34 cellular contexts compared by ENCODE assay signal in the genomic region with DNA sequence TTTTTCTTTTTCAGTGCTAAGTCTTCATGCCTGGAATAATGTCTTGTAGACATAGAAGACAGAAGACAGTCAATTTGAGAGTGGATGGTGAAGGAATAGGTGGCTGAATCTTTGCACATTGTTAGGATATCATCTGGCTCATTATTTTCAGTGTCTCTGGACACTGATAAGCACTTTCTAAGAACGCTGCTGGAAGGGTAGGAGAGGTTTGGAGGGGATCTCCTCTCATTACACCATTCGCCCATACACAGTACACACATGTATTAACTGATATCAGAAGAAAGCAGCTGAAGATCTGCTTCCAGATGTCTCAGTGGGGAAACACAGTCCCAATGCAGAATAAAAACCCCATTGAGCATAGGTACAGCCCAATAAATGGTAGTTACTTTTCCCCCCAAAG.
"Had no signal": no experiment of that assay in that cellular context is flagged by ENCODE, and none has a peak within 500 bp of the region (broad histone marks: within the 10 kb centered on the region; RNA-seq: fewer than 3 reads in every experiment).

No MANE protein-coding gene starts in this region.

- H3K4me3 ChIP-seq: adrenal gland, ascending aorta, body of pancreas, breast epithelium, cardiac muscle cell had no signal

- ATAC-seq: activated naive CD4-positive, alpha-beta T cell treated with anti-CD3 and anti-CD28 coated beads, Interleukin-2, amount 50 U/mL, for 72 hours; activated naive CD8-positive, alpha-beta T cell treated with anti-CD3 and anti-CD28 coated beads, Interleukin-2, amount 50 U/mL, for 24 hours; activated T-cell treated with anti-CD3 and anti-CD28 coated beads, Interleukin-2, amount 50 U/mL, for 4 hours; activated T-cell treated with anti-CD3 and anti-CD28 coated beads, Interleukin-2, amount 50 U/mL, for 72 hours; activated T-helper 17 cell treated with anti-CD3 and anti-CD28 coated beads, Interleukin-2, amount 50 U/mL, for 72 hours; body of pancreas had no signal

- FAIRE-seq: astrocyte, bronchial epithelial cell had no signal

- H3K36me3 ChIP-seq: adrenal gland, ascending aorta, brain microvascular endothelial cell, breast epithelium, cardiac muscle cell had no signal

- H3K27ac ChIP-seq: adrenal gland, ascending aorta, body of pancreas, brain microvascular endothelial cell, breast epithelium, cardiac muscle cell had no signal

- H3K27me3 ChIP-seq: adrenal gland, ascending aorta, body of pancreas, brain microvascular endothelial cell, breast epithelium, cardiac muscle cell had no signal

- H3K4me1 ChIP-seq: ascending aorta, body of pancreas, breast epithelium had no signal

- H3K9me3 ChIP-seq: adrenal gland, ascending aorta, body of pancreas, breast epithelium had no signal

- DNase-seq: activated effector memory CD4-positive, alpha-beta T cell treated with anti-CD3 and anti-CD28 coated beads, Interleukin-2, amount 50 U/mL, for 16 hours; activated effector memory CD4-positive, alpha-beta T cell treated with Interleukin-2 at 50 U/mL for 16 hours; activated gamma-delta T cell; activated gamma-delta T cell treated with Interleukin-2 at 50 U/mL for 16 hours; activated naive CD4-positive, alpha-beta T cell; activated naive CD4-positive, alpha-beta T cell treated with anti-CD3 and anti-CD28 coated beads for 36 hours; activated naive CD4-positive, alpha-beta T cell treated with anti-CD3 and anti-CD28 coated beads, Interleukin-2, amount 10 ng/mL, durations not matched to agents 7 days and 5 days; activated naive CD4-positive, alpha-beta T cell treated with anti-CD3 and anti-CD28 coated beads, Interleukin-2, amount 50 U/mL, for 16 hours; activated naive CD4-positive, alpha-beta T cell treated with Interleukin-2 at 50 U/mL for 16 hours; activated naive CD8-positive, alpha-beta T cell treated with anti-CD3 and anti-CD28 coated beads for 36 hours; activated naive CD8-positive, alpha-beta T cell treated with anti-CD3 and anti-CD28 coated beads, Interleukin-2, amount 10 ng/mL, durations not matched to agents 7 days and 5 days; activated naive CD8-positive, alpha-beta T cell treated with anti-CD3 and anti-CD28 coated beads, Interleukin-2, amount 50 U/mL, for 24 hours; activated T-cell treated with anti-CD3 and anti-CD28 coated beads, Interleukin-2, amount 50 U/mL, for 1 hour; activated T-cell treated with anti-CD3 and anti-CD28 coated beads, Interleukin-2, amount 50 U/mL, for 24 hours; activated T-cell treated with anti-CD3 and anti-CD28 coated beads, Interleukin-2, amount 50 U/mL, for 4 hours; activated T-cell treated with anti-CD3 and anti-CD28 coated beads, Interleukin-2, amount 50 U/mL, for 48 hours; activated T-cell treated with anti-CD3 and anti-CD28 coated beads, Interleukin-2, amount 50 U/mL, for 72 hours; adrenal gland; amniotic stem cell; amygdala; anterior cingulate cortex; aorta; body of pancreas; brain microvascular endothelial cell; caudate nucleus; central memory CD4-positive, alpha-beta T cell; cerebellar nuclear complex had no signal
